1 cellular context compared by ENCODE assay signal in the genomic region with DNA sequence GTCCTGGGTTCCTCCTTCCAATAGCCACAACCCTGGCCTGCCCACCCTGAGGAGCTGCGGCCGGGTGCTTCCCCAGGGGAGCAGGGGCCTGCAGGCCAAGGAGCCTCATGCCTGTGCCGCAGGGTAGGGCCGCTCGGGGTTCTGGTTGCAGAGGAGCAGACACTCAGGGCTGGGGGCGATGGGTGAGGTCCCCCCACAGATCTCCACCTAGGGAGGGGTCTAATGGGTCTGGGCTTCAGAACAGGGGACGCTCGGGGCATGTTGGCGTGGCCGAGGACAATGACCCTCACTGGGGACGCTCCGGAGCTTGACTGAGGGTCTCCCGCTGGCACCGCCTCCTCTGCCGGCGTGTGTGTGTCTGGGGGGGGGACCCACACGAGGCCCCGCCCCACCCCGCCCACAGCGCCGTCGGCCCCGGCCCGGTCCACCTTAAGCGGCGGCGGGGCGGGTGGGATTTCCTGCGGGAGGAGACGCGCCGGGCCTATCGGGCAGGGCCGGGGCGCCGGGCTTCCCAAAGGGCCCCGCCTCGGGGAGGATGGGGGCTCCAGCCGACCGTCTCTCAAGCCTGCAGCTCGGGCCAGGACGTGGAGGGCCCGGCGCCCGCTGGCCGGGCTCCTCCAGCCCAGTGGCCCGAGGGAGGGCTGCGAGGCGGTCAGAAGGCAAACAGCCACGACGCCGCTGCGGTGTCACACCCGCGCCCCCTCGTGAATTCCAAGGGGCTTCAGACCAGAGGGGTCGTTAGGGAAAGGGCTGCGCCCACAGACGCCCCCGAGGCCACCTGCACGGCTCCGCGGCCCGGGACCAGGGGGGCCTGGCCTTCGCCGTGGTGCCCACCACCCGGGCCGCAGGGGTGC.
TF ChIP-seq lines count a peak whose summit lies in the region.

No MANE protein-coding gene starts in this region.

TF ChIP-seq in K562, 482 proteins besides CTCF, POLR2A, EP300 and RAD21 (continued from another document and continues in another):
- TF ChIP-seq, protein P1, sequence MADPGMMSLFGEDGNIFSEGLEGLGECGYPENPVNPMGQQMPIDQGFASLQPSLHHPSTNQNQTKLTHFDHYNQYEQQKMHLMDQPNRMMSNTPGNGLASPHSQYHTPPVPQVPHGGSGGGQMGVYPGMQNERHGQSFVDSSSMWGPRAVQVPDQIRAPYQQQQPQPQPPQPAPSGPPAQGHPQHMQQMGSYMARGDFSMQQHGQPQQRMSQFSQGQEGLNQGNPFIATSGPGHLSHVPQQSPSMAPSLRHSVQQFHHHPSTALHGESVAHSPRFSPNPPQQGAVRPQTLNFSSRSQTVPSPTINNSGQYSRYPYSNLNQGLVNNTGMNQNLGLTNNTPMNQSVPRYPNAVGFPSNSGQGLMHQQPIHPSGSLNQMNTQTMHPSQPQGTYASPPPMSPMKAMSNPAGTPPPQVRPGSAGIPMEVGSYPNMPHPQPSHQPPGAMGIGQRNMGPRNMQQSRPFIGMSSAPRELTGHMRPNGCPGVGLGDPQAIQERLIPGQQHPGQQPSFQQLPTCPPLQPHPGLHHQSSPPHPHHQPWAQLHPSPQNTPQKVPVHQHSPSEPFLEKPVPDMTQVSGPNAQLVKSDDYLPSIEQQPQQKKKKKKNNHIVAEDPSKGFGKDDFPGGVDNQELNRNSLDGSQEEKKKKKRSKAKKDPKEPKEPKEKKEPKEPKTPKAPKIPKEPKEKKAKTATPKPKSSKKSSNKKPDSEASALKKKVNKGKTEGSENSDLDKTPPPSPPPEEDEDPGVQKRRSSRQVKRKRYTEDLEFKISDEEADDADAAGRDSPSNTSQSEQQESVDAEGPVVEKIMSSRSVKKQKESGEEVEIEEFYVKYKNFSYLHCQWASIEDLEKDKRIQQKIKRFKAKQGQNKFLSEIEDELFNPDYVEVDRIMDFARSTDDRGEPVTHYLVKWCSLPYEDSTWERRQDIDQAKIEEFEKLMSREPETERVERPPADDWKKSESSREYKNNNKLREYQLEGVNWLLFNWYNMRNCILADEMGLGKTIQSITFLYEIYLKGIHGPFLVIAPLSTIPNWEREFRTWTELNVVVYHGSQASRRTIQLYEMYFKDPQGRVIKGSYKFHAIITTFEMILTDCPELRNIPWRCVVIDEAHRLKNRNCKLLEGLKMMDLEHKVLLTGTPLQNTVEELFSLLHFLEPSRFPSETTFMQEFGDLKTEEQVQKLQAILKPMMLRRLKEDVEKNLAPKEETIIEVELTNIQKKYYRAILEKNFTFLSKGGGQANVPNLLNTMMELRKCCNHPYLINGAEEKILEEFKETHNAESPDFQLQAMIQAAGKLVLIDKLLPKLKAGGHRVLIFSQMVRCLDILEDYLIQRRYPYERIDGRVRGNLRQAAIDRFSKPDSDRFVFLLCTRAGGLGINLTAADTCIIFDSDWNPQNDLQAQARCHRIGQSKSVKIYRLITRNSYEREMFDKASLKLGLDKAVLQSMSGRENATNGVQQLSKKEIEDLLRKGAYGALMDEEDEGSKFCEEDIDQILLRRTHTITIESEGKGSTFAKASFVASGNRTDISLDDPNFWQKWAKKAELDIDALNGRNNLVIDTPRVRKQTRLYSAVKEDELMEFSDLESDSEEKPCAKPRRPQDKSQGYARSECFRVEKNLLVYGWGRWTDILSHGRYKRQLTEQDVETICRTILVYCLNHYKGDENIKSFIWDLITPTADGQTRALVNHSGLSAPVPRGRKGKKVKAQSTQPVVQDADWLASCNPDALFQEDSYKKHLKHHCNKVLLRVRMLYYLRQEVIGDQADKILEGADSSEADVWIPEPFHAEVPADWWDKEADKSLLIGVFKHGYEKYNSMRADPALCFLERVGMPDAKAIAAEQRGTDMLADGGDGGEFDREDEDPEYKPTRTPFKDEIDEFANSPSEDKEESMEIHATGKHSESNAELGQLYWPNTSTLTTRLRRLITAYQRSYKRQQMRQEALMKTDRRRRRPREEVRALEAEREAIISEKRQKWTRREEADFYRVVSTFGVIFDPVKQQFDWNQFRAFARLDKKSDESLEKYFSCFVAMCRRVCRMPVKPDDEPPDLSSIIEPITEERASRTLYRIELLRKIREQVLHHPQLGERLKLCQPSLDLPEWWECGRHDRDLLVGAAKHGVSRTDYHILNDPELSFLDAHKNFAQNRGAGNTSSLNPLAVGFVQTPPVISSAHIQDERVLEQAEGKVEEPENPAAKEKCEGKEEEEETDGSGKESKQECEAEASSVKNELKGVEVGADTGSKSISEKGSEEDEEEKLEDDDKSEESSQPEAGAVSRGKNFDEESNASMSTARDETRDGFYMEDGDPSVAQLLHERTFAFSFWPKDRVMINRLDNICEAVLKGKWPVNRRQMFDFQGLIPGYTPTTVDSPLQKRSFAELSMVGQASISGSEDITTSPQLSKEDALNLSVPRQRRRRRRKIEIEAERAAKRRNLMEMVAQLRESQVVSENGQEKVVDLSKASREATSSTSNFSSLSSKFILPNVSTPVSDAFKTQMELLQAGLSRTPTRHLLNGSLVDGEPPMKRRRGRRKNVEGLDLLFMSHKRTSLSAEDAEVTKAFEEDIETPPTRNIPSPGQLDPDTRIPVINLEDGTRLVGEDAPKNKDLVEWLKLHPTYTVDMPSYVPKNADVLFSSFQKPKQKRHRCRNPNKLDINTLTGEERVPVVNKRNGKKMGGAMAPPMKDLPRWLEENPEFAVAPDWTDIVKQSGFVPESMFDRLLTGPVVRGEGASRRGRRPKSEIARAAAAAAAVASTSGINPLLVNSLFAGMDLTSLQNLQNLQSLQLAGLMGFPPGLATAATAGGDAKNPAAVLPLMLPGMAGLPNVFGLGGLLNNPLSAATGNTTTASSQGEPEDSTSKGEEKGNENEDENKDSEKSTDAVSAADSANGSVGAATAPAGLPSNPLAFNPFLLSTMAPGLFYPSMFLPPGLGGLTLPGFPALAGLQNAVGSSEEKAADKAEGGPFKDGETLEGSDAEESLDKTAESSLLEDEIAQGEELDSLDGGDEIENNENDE (IDR thresholded peaks at IDR 0.05; ENCODE audit: low read depth, low read length) = no peak
- no peak for TF ChIP-seq HEY1 (CRISPR knock-in tag; IDR thresholded peaks at IDR 0.05; ENCODE audit: borderline replicate concordance)
- TF ChIP-seq RBM39 (optimal IDR thresholded peaks at IDR 0.05; ENCODE audit: low read depth, low read length) = no peak
- no peak for TF ChIP-seq CBX8 (IDR thresholded peaks at IDR 0.05; ENCODE audit: borderline replicate concordance, extremely low read depth, low read depth, low read length, poor library complexity, severe bottlenecking)
- no peak for TF ChIP-seq NR3C1 (CRISPR knock-in tag; IDR thresholded peaks at IDR 0.05)
- TF ChIP-seq, protein P2, sequence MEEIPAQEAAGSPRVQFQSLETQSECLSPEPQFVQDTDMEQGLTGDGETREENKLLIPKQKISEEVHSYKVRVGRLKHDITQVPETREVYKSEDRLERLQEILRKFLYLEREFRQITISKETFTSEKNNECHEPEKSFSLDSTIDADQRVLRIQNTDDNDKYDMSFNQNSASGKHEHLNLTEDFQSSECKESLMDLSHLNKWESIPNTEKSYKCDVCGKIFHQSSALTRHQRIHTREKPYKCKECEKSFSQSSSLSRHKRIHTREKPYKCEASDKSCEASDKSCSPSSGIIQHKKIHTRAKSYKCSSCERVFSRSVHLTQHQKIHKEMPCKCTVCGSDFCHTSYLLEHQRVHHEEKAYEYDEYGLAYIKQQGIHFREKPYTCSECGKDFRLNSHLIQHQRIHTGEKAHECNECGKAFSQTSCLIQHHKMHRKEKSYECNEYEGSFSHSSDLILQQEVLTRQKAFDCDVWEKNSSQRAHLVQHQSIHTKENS (CRISPR knock-in tag; IDR thresholded peaks at IDR 0.05) = no peak
- TF ChIP-seq KDM5B (IDR thresholded peaks at IDR 0.05; ENCODE audit: insufficient replicate concordance, low read depth, low read length) = no peak
- peak; percentile 57 for TF ChIP-seq GTF2A2 (tag; IDR thresholded peaks at IDR 0.05)
- TF ChIP-seq, protein P3, sequence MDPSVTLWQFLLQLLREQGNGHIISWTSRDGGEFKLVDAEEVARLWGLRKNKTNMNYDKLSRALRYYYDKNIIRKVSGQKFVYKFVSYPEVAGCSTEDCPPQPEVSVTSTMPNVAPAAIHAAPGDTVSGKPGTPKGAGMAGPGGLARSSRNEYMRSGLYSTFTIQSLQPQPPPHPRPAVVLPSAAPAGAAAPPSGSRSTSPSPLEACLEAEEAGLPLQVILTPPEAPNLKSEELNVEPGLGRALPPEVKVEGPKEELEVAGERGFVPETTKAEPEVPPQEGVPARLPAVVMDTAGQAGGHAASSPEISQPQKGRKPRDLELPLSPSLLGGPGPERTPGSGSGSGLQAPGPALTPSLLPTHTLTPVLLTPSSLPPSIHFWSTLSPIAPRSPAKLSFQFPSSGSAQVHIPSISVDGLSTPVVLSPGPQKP (CRISPR knock-in tag; IDR thresholded peaks at IDR 0.05) = no peak
- TF ChIP-seq KDM4B (IDR thresholded peaks at IDR 0.05; ENCODE audit: borderline replicate concordance in 2 of 2, low read depth in 1 of 2) = no peak; a peak in 1 of 4 replicates
- TF ChIP-seq ZNF695 (CRISPR knock-in tag; IDR thresholded peaks at IDR 0.05) = peak; percentile 80; the same call in 1 of the 2 replicates
- TF ChIP-seq POLR3G (IDR thresholded peaks at IDR 0.05; ENCODE audit: extremely low read depth, insufficient read length, insufficient replicate concordance) = no peak
- TF ChIP-seq RBBP5 (IDR thresholded peaks at IDR 0.05; ENCODE audit: borderline replicate concordance, insufficient read depth, low read length, poor library complexity, severe bottlenecking) = peak; percentile 89
- TF ChIP-seq MAFK (IDR thresholded peaks at IDR 0.05; ENCODE audit: low read length) = no peak
- no peak for TF ChIP-seq MTA1 (IDR thresholded peaks at IDR 0.05; ENCODE audit: borderline replicate concordance)
- TF ChIP-seq ILK (tag; IDR thresholded peaks at IDR 0.05; ENCODE audit: borderline replicate concordance, low read depth) = no peak
- TF ChIP-seq NCOA6 (IDR thresholded peaks at IDR 0.05) = no peak; the same call in 1 of the 2 replicates
- TF ChIP-seq ZBTB17 (CRISPR knock-in tag; IDR thresholded peaks at IDR 0.05) = 0 out of 2 replicates have a peak, but pooled peaks have one; percentile 29
- no peak for TF ChIP-seq POLR2B (IDR thresholded peaks at IDR 0.05; ENCODE audit: low read depth, partially characterized antibody)
- peak; percentile 90 for TF ChIP-seq CXXC5 (CRISPR knock-in tag; IDR thresholded peaks at IDR 0.05)
- TF ChIP-seq, protein P4, sequence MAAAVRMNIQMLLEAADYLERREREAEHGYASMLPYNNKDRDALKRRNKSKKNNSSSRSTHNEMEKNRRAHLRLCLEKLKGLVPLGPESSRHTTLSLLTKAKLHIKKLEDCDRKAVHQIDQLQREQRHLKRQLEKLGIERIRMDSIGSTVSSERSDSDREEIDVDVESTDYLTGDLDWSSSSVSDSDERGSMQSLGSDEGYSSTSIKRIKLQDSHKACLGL (CRISPR knock-in tag; IDR thresholded peaks at IDR 0.05; ENCODE audit: borderline replicate concordance, poor library complexity, severe bottlenecking) = no peak
- TF ChIP-seq, protein P5, sequence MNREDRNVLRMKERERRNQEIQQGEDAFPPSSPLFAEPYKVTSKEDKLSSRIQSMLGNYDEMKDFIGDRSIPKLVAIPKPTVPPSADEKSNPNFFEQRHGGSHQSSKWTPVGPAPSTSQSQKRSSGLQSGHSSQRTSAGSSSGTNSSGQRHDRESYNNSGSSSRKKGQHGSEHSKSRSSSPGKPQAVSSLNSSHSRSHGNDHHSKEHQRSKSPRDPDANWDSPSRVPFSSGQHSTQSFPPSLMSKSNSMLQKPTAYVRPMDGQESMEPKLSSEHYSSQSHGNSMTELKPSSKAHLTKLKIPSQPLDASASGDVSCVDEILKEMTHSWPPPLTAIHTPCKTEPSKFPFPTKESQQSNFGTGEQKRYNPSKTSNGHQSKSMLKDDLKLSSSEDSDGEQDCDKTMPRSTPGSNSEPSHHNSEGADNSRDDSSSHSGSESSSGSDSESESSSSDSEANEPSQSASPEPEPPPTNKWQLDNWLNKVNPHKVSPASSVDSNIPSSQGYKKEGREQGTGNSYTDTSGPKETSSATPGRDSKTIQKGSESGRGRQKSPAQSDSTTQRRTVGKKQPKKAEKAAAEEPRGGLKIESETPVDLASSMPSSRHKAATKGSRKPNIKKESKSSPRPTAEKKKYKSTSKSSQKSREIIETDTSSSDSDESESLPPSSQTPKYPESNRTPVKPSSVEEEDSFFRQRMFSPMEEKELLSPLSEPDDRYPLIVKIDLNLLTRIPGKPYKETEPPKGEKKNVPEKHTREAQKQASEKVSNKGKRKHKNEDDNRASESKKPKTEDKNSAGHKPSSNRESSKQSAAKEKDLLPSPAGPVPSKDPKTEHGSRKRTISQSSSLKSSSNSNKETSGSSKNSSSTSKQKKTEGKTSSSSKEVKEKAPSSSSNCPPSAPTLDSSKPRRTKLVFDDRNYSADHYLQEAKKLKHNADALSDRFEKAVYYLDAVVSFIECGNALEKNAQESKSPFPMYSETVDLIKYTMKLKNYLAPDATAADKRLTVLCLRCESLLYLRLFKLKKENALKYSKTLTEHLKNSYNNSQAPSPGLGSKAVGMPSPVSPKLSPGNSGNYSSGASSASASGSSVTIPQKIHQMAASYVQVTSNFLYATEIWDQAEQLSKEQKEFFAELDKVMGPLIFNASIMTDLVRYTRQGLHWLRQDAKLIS (CRISPR knock-in tag; IDR thresholded peaks at IDR 0.05) = no peak
- TF ChIP-seq NELFE (IDR thresholded peaks at IDR 0.05; ENCODE audit: insufficient read depth, insufficient read length) = no peak
- TF ChIP-seq ZNF165 (CRISPR knock-in tag; IDR thresholded peaks at IDR 0.05; ENCODE audit: borderline replicate concordance) = peak; percentile 72; the same call in 1 of the 2 replicates
- TF ChIP-seq, protein P6, sequence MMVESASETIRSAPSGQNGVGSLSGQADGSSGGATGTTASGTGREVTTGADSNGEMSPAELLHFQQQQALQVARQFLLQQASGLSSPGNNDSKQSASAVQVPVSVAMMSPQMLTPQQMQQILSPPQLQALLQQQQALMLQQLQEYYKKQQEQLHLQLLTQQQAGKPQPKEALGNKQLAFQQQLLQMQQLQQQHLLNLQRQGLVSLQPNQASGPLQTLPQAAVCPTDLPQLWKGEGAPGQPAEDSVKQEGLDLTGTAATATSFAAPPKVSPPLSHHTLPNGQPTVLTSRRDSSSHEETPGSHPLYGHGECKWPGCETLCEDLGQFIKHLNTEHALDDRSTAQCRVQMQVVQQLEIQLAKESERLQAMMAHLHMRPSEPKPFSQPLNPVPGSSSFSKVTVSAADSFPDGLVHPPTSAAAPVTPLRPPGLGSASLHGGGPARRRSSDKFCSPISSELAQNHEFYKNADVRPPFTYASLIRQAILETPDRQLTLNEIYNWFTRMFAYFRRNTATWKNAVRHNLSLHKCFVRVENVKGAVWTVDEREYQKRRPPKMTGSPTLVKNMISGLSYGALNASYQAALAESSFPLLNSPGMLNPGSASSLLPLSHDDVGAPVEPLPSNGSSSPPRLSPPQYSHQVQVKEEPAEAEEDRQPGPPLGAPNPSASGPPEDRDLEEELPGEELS (CRISPR knock-in tag; IDR thresholded peaks at IDR 0.05; ENCODE audit: borderline replicate concordance) = no peak
- peak; percentile 93 for TF ChIP-seq TOE1 (IDR thresholded peaks at IDR 0.05; ENCODE audit: borderline replicate concordance)
- no peak for TF ChIP-seq TOE1 (CRISPR knock-in tag; IDR thresholded peaks at IDR 0.05; ENCODE audit: borderline replicate concordance, low read depth)
- TF ChIP-seq PURB (CRISPR knock-in tag; IDR thresholded peaks at IDR 0.05; ENCODE audit: low read depth) = no peak
- TF ChIP-seq ZNF77 (CRISPR knock-in tag; IDR thresholded peaks at IDR 0.05) = no peak
- TF ChIP-seq, protein P7, sequence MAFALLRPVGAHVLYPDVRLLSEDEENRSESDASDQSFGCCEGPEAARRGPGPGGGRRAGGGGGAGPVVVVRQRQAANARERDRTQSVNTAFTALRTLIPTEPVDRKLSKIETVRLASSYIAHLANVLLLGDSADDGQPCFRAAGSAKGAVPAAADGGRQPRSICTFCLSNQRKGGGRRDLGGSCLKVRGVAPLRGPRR (CRISPR knock-in tag; IDR thresholded peaks at IDR 0.05) = 0 out of 2 replicates have a peak, but pooled peaks have one; percentile 61
- no peak for TF ChIP-seq CBX1 (IDR thresholded peaks at IDR 0.05; ENCODE audit: low read depth)
- no peak for TF ChIP-seq BRD9 (IDR thresholded peaks at IDR 0.05; ENCODE audit: low read depth, partially characterized antibody)
